Comparison of ENCODE assay signal across 21 cellular contexts in the genomic region with DNA sequence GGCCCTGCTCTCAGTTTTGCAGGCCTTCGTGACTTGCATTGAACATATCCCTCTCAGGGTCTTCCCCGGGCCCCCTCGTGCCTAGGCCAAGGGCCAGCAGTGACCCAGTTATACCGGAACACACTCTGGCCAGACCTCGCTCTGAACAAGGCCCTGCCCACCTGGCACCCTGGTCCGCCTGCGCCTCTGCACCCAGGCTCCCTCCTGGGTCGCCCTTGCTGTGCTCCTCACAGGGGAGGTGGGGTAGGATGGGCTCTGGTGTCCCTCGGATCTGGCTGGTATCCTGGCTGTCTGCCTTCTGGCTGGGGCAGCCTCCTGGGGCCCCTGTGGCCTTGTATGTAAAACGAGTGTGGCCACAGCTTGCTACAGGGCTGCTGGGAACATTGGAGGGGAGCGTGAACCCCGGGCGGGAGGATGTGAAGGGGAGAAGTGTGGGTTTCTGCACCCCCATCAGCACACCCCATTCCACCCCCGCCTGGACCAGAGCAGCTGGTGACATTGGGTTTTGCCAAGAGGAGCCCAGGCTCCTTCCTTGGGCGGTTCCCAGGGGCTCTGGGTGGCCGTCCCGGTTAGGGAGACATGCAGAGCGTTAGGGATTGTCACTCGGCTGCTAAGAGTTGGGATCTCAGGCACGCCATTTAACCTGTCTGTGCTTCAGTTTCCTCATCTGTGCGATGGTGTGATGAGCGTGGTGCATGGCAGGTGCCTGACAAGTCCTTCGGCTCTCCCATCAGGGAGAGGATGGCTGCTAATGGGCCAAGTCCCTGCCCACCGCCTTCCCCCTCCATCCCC. TPM values are rescaled to one million over a fixed set of nuclear protein-coding genes. Genes with fewer than 3 reads are reported as not detected.
DNase-seq lines count a peak whose midpoint lies in the region; ATAC-seq and TF ChIP-seq lines count a peak whose summit lies in the region.
"Had no signal": no experiment of that assay in that cellular context is flagged by ENCODE, and none has a peak within 500 bp of the region (broad histone marks: within the 10 kb centered on the region; RNA-seq: fewer than 3 reads in every experiment).

No MANE protein-coding gene starts in this region.

- no peak overlapping the region for H2BK12ac ChIP-seq in H9 (ENCODE audit: insufficient read length, low read depth, low read length)

- H3K4me1 Mint-ChIP-seq in H9 (peaks cover 7 to 9% of the 10 kb centered on the region in 2 experiments), chondrocyte (ENCODE audit: low read depth) (no peaks in the 10 kb centered on the region)
- H3K4me1 Mint-ChIP-seq in stimulated activated naive B cell treated with anti-CD40 and anti-IgM and Interleukin-4, amounts not matched to agents 10 μg/mL and 1 μg/mL and 100 μg/mL, for 72 hours, result peaks cover 52 to 95% of the 10 kb centered on the region in 2 donors
- H3K4me1 Mint-ChIP-seq in T-helper 2 cell treated with Interferon-gamma antibody and Interleukin-4, amounts not matched to agents 5 μg/mL and 100 μg/mL, for 36 hours (ENCODE audit: low read depth), result no peaks in the 10 kb centered on the region
- H3K4me1 Mint-ChIP-seq in natural killer cell treated with Interleukin-12 subunit alpha and Interleukin-12 subunit beta and Interleukin-15 and Interleukin-18, amount 100 ng/mL, for 72 hours (ENCODE audit: low read depth in 2 of 2), result peaks cover 0 to 9% of the 10 kb centered on the region in 2 donors
- H3K4me1 Mint-ChIP-seq: activated naive CD4-positive, alpha-beta T cell treated with anti-CD3 and anti-CD28 coated beads, Interleukin-2, amount 10 ng/mL, durations not matched to agents 7 days and 5 days had no signal

- no peaks in the 10 kb centered on the region for H3K4me1 ChIP-seq in H9 (ENCODE audit: insufficient read depth, low read length)

- no peak overlapping the region for H3K4me2 ChIP-seq in H9 (ENCODE audit: insufficient read depth, insufficient read length, low read length)

- TF ChIP-seq CTCF in H9 (conservative IDR thresholded peaks at IDR 0.05) (no peak), chondrocyte (IDR thresholded peaks at IDR 0.05) (no peak)

- H4K20me1 ChIP-seq in H9 (ENCODE audit: control insufficient read depth, insufficient read depth, insufficient read length), result no peaks in the 10 kb centered on the region

- H2AFZ ChIP-seq in H9 (ENCODE audit: low read length), result no peak overlapping the region

- H3K23me2 ChIP-seq in H9 (ENCODE audit: insufficient read length, low read depth, low read length, poor library complexity, severe bottlenecking), result no peaks in the 10 kb centered on the region

- H3K79me1 ChIP-seq in H9 (ENCODE audit: insufficient read depth, low read depth, low read length, poor library complexity, severe bottlenecking), result peaks cover 3% of the 10 kb centered on the region

- H2BK15ac ChIP-seq in H9 (ENCODE audit: low read depth, low read length), result no peak overlapping the region

- DNase-seq in H9, result no peak
- DNase-seq in chondrocyte (ENCODE audit: low spot score), result peak; percentile 81
- peak; percentile 88 for DNase-seq in mesenteric fat pad (ENCODE audit: low spot score)
- no peak for DNase-seq in stimulated activated naive B cell treated with anti-CD40 and anti-IgM and Interleukin-4, amounts not matched to agents 10 μg/mL and 1 μg/mL and 100 μg/mL, for 72 hours
- DNase-seq in T-helper 2 cell treated with Interferon-gamma antibody and Interleukin-4, amounts not matched to agents 5 μg/mL and 100 μg/mL, for 36 hours (ENCODE audit: low spot score), result no peak
- DNase-seq in natural killer cell treated with Interleukin-12 subunit alpha and Interleukin-12 subunit beta and Interleukin-15 and Interleukin-18, amount 100 ng/mL, for 72 hours (ENCODE audit: low spot score), result no peak
- DNase-seq in activated CD8-positive, alpha-beta memory T cell treated with anti-CD3 and anti-CD28 coated beads for 24 hours, result no peak
- DNase-seq: activated naive CD4-positive, alpha-beta T cell treated with anti-CD3 and anti-CD28 coated beads, Interleukin-2, amount 10 ng/mL, durations not matched to agents 7 days and 5 days; amniotic stem cell; CD4-positive, alpha-beta memory T cell; effector CD8-positive, alpha-beta T cell; EL; glutamatergic neuron; MG63; NCI-H1105 treated with DMSO at 0.1 percent for 48 hours; NCI-H1930; NCI-H526; NK-92 treated with Interleukin-12 subunit alpha and Interleukin-12 subunit beta, amount 100 ng/mL, for 24 hours; SHP77 treated with DMSO at 0.1 percent for 48 hours; T1000 had no signal

- no peak overlapping the region for H4K91ac ChIP-seq in H9 (ENCODE audit: insufficient read length, low read depth, low read length)

- no peak overlapping the region for H2BK5ac ChIP-seq in H9 (ENCODE audit: insufficient read length, low read length)

- no peak overlapping the region for H3K18ac ChIP-seq in H9 (ENCODE audit: insufficient read length, low read depth, low read length)

- no peak overlapping the region for H4K5ac ChIP-seq in H9 (ENCODE audit: insufficient read length, low read depth, low read length)

- no peaks in the 10 kb centered on the region; the same call in 1 of the 2 replicates for H3K79me2 ChIP-seq in H9 (ENCODE audit: insufficient read depth, low read length)

- H3K56ac ChIP-seq in H9 (ENCODE audit: insufficient read length, low read depth, low read length), result no peak overlapping the region

- H3K4ac ChIP-seq in H9 (ENCODE audit: low read depth, low read length), result no peak overlapping the region

- no peak overlapping the region for H2BK120ac ChIP-seq in H9 (ENCODE audit: low read depth, low read length, poor library complexity, severe bottlenecking)

- no peak overlapping the region for H3K23ac ChIP-seq in H9 (ENCODE audit: insufficient read length, low read depth, low read length)

- H3K9ac ChIP-seq in H9 (ENCODE audit: extremely low read depth, insufficient read length, low read length), result no peak overlapping the region

- no peaks in the 10 kb centered on the region for H3K27me3 Mint-ChIP-seq in H9 (ENCODE audit: low read depth)
- H3K27me3 Mint-ChIP-seq in chondrocyte (ENCODE audit: low read depth), result no peaks in the 10 kb centered on the region
- H3K27me3 Mint-ChIP-seq in stimulated activated naive B cell treated with anti-CD40 and anti-IgM and Interleukin-4, amounts not matched to agents 10 μg/mL and 1 μg/mL and 100 μg/mL, for 72 hours, result no peaks in the 10 kb centered on the region
- no peaks in the 10 kb centered on the region for H3K27me3 Mint-ChIP-seq in T-helper 2 cell treated with Interferon-gamma antibody and Interleukin-4, amounts not matched to agents 5 μg/mL and 100 μg/mL, for 36 hours (ENCODE audit: low read depth)
- no peaks in the 10 kb centered on the region for H3K27me3 Mint-ChIP-seq in natural killer cell treated with Interleukin-12 subunit alpha and Interleukin-12 subunit beta and Interleukin-15 and Interleukin-18, amount 100 ng/mL, for 72 hours
- H3K27me3 Mint-ChIP-seq: activated naive CD4-positive, alpha-beta T cell treated with anti-CD3 and anti-CD28 coated beads, Interleukin-2, amount 10 ng/mL, durations not matched to agents 7 days and 5 days; CD4-positive, alpha-beta memory T cell had no signal

- no peaks in the 10 kb centered on the region; a peak in 1 of 5 replicates for H3K9me3 Mint-ChIP-seq in H9
- H3K9me3 Mint-ChIP-seq in chondrocyte (ENCODE audit: low read depth), result no peaks in the 10 kb centered on the region
- peaks cover 0 to 2% of the 10 kb centered on the region in 2 donors for H3K9me3 Mint-ChIP-seq in stimulated activated naive B cell treated with anti-CD40 and anti-IgM and Interleukin-4, amounts not matched to agents 10 μg/mL and 1 μg/mL and 100 μg/mL, for 72 hours
- H3K9me3 Mint-ChIP-seq in T-helper 2 cell treated with Interferon-gamma antibody and Interleukin-4, amounts not matched to agents 5 μg/mL and 100 μg/mL, for 36 hours, result no peaks in the 10 kb centered on the region
- H3K9me3 Mint-ChIP-seq in natural killer cell treated with Interleukin-12 subunit alpha and Interleukin-12 subunit beta and Interleukin-15 and Interleukin-18, amount 100 ng/mL, for 72 hours, result no peaks in the 10 kb centered on the region
- H3K9me3 Mint-ChIP-seq: activated naive CD4-positive, alpha-beta T cell treated with anti-CD3 and anti-CD28 coated beads, Interleukin-2, amount 10 ng/mL, durations not matched to agents 7 days and 5 days; CD4-positive, alpha-beta memory T cell had no signal

- H3T11ph ChIP-seq in H9 (ENCODE audit: low read length), result no peak overlapping the region

- no peak overlapping the region for H2BK20ac ChIP-seq in H9 (ENCODE audit: low read depth, low read length, poor library complexity, severe bottlenecking)

- H3K27ac Mint-ChIP-seq in H9 (peak overlapping the region in 2 of 3 experiments; percentile 40 to 83; a peak in 2 of 7 replicates), chondrocyte (ENCODE audit: unreplicated experiment) (no peak overlapping the region)
- H3K27ac Mint-ChIP-seq in stimulated activated naive B cell treated with anti-CD40 and anti-IgM and Interleukin-4, amounts not matched to agents 10 μg/mL and 1 μg/mL and 100 μg/mL, for 72 hours, result peak overlapping the region; percentile 94
- no peak overlapping the region for H3K27ac Mint-ChIP-seq in T-helper 2 cell treated with Interferon-gamma antibody and Interleukin-4, amounts not matched to agents 5 μg/mL and 100 μg/mL, for 36 hours
- no peak overlapping the region for H3K27ac Mint-ChIP-seq in natural killer cell treated with Interleukin-12 subunit alpha and Interleukin-12 subunit beta and Interleukin-15 and Interleukin-18, amount 100 ng/mL, for 72 hours
- H3K27ac Mint-ChIP-seq: activated naive CD4-positive, alpha-beta T cell treated with anti-CD3 and anti-CD28 coated beads, Interleukin-2, amount 10 ng/mL, durations not matched to agents 7 days and 5 days; CD4-positive, alpha-beta memory T cell had no signal

- no CpG with 5 or more reads among the region's 24 CpGs for WGBS in H9 (ENCODE audit: extremely low coverage, insufficient read length, low lambda C conversion rate)

- H3K27ac ChIP-seq in H9 (ENCODE audit: insufficient read length, low read depth, low read length), result no peak overlapping the region
- H3K27ac ChIP-seq: upper lobe of left lung had no signal

- no peaks in the 10 kb centered on the region for H3K9me3 ChIP-seq in H9 (ENCODE audit: control insufficient read depth, low read depth, low read length)
- H3K9me3 ChIP-seq: MG63, upper lobe of left lung had no signal

- H2AK5ac ChIP-seq in H9 (ENCODE audit: insufficient read length, low read length), result no peak overlapping the region

- no peak for ATAC-seq in stimulated activated naive B cell treated with anti-CD40 and anti-IgM and Interleukin-4, amounts not matched to agents 10 μg/mL and 1 μg/mL and 100 μg/mL, for 72 hours (replicated peaks)
- ATAC-seq in natural killer cell treated with Interleukin-12 subunit alpha and Interleukin-12 subunit beta and Interleukin-15 and Interleukin-18, amount 100 ng/mL, for 72 hours, result no peak

- H3K27me3 ChIP-seq in H9 (ENCODE audit: insufficient read depth, low read length), result no peaks in the 10 kb centered on the region
- H3K27me3 ChIP-seq: MG63, upper lobe of left lung had no signal

- no peak overlapping the region for H3K14ac ChIP-seq in H9 (ENCODE audit: insufficient read depth, low read length)

- H3K4me3 Mint-ChIP-seq in H9 (no peak overlapping the region), chondrocyte (ENCODE audit: unreplicated experiment) (no peak overlapping the region)
- H3K4me3 Mint-ChIP-seq in stimulated activated naive B cell treated with anti-CD40 and anti-IgM and Interleukin-4, amounts not matched to agents 10 μg/mL and 1 μg/mL and 100 μg/mL, for 72 hours, result no peak overlapping the region
- H3K4me3 Mint-ChIP-seq in T-helper 2 cell treated with Interferon-gamma antibody and Interleukin-4, amounts not matched to agents 5 μg/mL and 100 μg/mL, for 36 hours, result no peak overlapping the region
- no peak overlapping the region for H3K4me3 Mint-ChIP-seq in natural killer cell treated with Interleukin-12 subunit alpha and Interleukin-12 subunit beta and Interleukin-15 and Interleukin-18, amount 100 ng/mL, for 72 hours
- H3K4me3 Mint-ChIP-seq: activated naive CD4-positive, alpha-beta T cell treated with anti-CD3 and anti-CD28 coated beads, Interleukin-2, amount 10 ng/mL, durations not matched to agents 7 days and 5 days; CD4-positive, alpha-beta memory T cell had no signal

- H3K36me3 Mint-ChIP-seq in H9 (ENCODE audit: insufficient read depth in 1 of 3, low read depth in 3 of 3) (peaks cover 17 to 36% (median 29%) of the 10 kb centered on the region in 3 experiments), chondrocyte (ENCODE audit: low read depth) (peaks cover 13% of the 10 kb centered on the region)
- peaks cover 47 to 75% of the 10 kb centered on the region in 2 donors for H3K36me3 Mint-ChIP-seq in stimulated activated naive B cell treated with anti-CD40 and anti-IgM and Interleukin-4, amounts not matched to agents 10 μg/mL and 1 μg/mL and 100 μg/mL, for 72 hours
- no peaks in the 10 kb centered on the region for H3K36me3 Mint-ChIP-seq in T-helper 2 cell treated with Interferon-gamma antibody and Interleukin-4, amounts not matched to agents 5 μg/mL and 100 μg/mL, for 36 hours (ENCODE audit: low read depth)
- H3K36me3 Mint-ChIP-seq in natural killer cell treated with Interleukin-12 subunit alpha and Interleukin-12 subunit beta and Interleukin-15 and Interleukin-18, amount 100 ng/mL, for 72 hours, result no peaks in the 10 kb centered on the region
- H3K36me3 Mint-ChIP-seq: activated naive CD4-positive, alpha-beta T cell treated with anti-CD3 and anti-CD28 coated beads, Interleukin-2, amount 10 ng/mL, durations not matched to agents 7 days and 5 days had no signal

- no peak overlapping the region for H4K8ac ChIP-seq in H9 (replicated peaks; ENCODE audit: insufficient read length, low read depth, low read length)

RNA-seq across cellular contexts. Expression of a gene that starts 17.5 kb away (rescaled TPM):
- total RNA-seq in H9 (2021) (37.5 and 44.5 TPM in 2 replicates), chondrocyte (16.0 to 25.7 TPM (median 25.1 TPM) in 3 replicates), mesenteric fat pad (23.9 TPM)
- total RNA-seq in natural killer cell treated with Interleukin-12 subunit alpha and Interleukin-12 subunit beta and Interleukin-15 and Interleukin-18, amount 100 ng/mL, for 72 hours, result 1 to 10 TPM; 6.8 to 8.6 TPM

Comparison
In these comparisons a context has a peak if more than half of its experiments do, and no peak if none do; other contexts are left out.
1. DNase-seq: peak in chondrocyte (single experiment) and mesenteric fat pad (single experiment); none in H9 (single experiment), stimulated activated naive B cell treated with anti-CD40 and anti-IgM and Interleukin-4, amounts not matched to agents 10 μg/mL and 1 μg/mL and 100 μg/mL, for 72 hours (single experiment), T-helper 2 cell treated with Interferon-gamma antibody and Interleukin-4, amounts not matched to agents 5 μg/mL and 100 μg/mL, for 36 hours (single experiment), natural killer cell treated with Interleukin-12 subunit alpha and Interleukin-12 subunit beta and Interleukin-15 and Interleukin-18, amount 100 ng/mL, for 72 hours (single experiment) and activated CD8-positive, alpha-beta memory T cell treated with anti-CD3 and anti-CD28 coated beads for 24 hours (single experiment).
2. H3K27ac Mint-ChIP-seq: peak in H9 (2 of 3) and stimulated activated naive B cell treated with anti-CD40 and anti-IgM and Interleukin-4, amounts not matched to agents 10 μg/mL and 1 μg/mL and 100 μg/mL, for 72 hours (single experiment); none in chondrocyte (single experiment), T-helper 2 cell treated with Interferon-gamma antibody and Interleukin-4, amounts not matched to agents 5 μg/mL and 100 μg/mL, for 36 hours (single experiment) and natural killer cell treated with Interleukin-12 subunit alpha and Interleukin-12 subunit beta and Interleukin-15 and Interleukin-18, amount 100 ng/mL, for 72 hours (0 of 2).